8 cellular contexts compared by ENCODE assay signal in the genomic region with DNA sequence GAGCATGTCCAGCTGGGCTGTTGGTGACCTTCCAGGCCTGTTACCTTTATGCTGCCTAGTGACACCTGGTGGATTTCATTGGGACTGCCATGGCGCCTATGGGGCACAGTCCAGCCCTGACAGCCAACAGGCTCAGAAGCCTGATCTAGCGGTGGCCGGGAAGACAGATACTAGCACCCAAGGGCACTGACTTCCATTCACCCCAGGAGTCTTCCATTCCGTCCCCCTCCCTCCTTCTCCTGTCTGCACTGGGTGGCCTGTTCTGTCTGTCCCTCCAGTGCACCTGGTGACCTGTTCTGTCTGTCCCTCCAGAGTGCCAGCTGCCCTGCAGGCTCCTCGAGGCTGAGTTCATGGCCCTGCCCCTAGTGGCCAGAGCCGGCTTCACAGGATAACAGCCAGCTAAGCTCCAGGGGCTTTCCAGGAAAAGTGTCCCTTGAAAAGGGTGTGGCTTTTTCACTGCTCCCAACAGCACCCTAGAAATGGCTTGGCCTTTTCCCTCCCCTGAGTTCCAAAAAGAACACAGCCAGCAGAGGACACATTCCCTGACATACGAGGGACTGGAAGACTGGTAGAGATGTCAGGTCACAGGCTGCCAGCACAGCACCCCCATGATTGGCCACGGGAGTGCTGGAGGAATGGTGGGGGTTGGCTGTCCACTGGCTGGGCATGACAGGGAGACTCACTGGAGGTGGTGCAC. TPM values are rescaled to one million over a fixed set of nuclear protein-coding genes. Genes with fewer than 3 reads are reported as not detected.
DNase-seq lines count a peak whose midpoint lies in the region; ATAC-seq, FAIRE-seq and TF ChIP-seq lines count a peak whose summit lies in the region.
"Not testable (repeated sequence)": the region's sequence is repeated elsewhere in the genome, so short reads cannot be mapped to it uniquely, and the experiment has no call there.

No MANE protein-coding gene starts in this region.

- H3K36me3 ChIP-seq in NT2/D1 (ENCODE audit: insufficient read depth, insufficient read length, low read length); endodermal cell (ENCODE audit: control insufficient read depth, insufficient read depth, low read length); HepG2 (replicated peaks in 1 of 2; ENCODE audit: control insufficient read depth in 1 of 2, insufficient read depth in 2 of 2, low read length in 2 of 2): not testable (repeated sequence)

- H3K27ac Mint-ChIP-seq in endodermal cell, result peak overlapping the region; percentile 85

- H3K27me3 ChIP-seq in NT2/D1 (ENCODE audit: insufficient read depth, insufficient read length); endodermal cell (ENCODE audit: control insufficient read depth, insufficient read depth, low read length, poor library complexity, severe bottlenecking); HepG2 (ENCODE audit: control insufficient read depth in 1 of 2, insufficient read depth in 2 of 2, low read length in 2 of 2): not testable (repeated sequence)

- FAIRE-seq in HepG2 (lab: Jason Lieb, UNC), result peak; percentile 90

- not testable (repeated sequence) for H3K27ac ChIP-seq in 22Rv1; endodermal cell (ENCODE audit: low read depth, low read length); HepG2 (ENCODE audit: extremely low read length, insufficient read depth, low read length)

- 0 to 13% methylated on average over 2 to 8 of the region's 8 CpGs for WGBS in endodermal cell (ENCODE audit: insufficient coverage in 1 of 2, insufficient read length in 1 of 2), 2 experiments
- WGBS in HepG2 (ENCODE audit: low lambda C conversion rate), result 0% methylated on average over 4 of the region's 8 CpGs

- POLR2A ChIA-PET in HepG2 (lab: Yijun Ruan, JAX), result interaction anchor here (0.8 kb wide), 1 partner anchor 15 kb away, joined by 4 read pairs; a partner anchor contains a TSS

- not testable (repeated sequence) for H3K79me2 ChIP-seq in HepG2 (ENCODE audit: insufficient read depth, low read length)

- TF ChIP-seq POLR2A in HepG2 (IDR thresholded peaks at IDR 0.05; ENCODE audit: insufficient read depth in 1 of 2, low read depth in 2 of 2, low read length in 2 of 2), result not testable (repeated sequence)

- ATAC-seq in GM18519 (IDR thresholded peaks at IDR 0.05; ENCODE audit: low FRiP score, unreplicated experiment), result peak; percentile 58
- ATAC-seq in HG02763 (IDR thresholded peaks at IDR 0.05; ENCODE audit: unreplicated experiment), result peak; percentile 66
- ATAC-seq in HepG2, result peak; percentile 99

- not testable (repeated sequence) for H3K9me3 Mint-ChIP-seq in endodermal cell

- intact Hi-C loops in HepG2 (cut with micrococcal nuclease; ENCODE audit: unreplicated experiment), result not testable (repeated sequence)

- peak overlapping the region; percentile 55 for H3K4me3 Mint-ChIP-seq in endodermal cell

- peak overlapping the region; percentile 91 for H3K4me2 ChIP-seq in HepG2 (ENCODE audit: low read depth, low read length)

- H3K9me3 ChIP-seq in NT2/D1 (ENCODE audit: insufficient read depth, low read length); endodermal cell (ENCODE audit: control insufficient read depth, low read length); HepG2 (ENCODE audit: low read length): not testable (repeated sequence)

- not testable (repeated sequence) for H4K20me1 ChIP-seq in HepG2 (ENCODE audit: insufficient read depth, low read length)

- not testable (repeated sequence) for H3K4me3 ChIP-seq in NT2/D1 (ENCODE audit: insufficient read length, low read depth)
- H3K4me3 ChIP-seq in endodermal cell (ENCODE audit: low read length), result peak overlapping the region; percentile 67
- H3K4me3 ChIP-seq in HepG2 (replicated peaks in 1 of 3; ENCODE audit: insufficient read depth in 1 of 3, low read depth in 2 of 3, low read length in 3 of 3), result peak overlapping the region; percentile 42 to 72 (median 47); a peak in 5 of 6 replicates

- not testable (repeated sequence) for TF ChIP-seq EP300 in HepG2 (IDR thresholded peaks at IDR 0.05; ENCODE audit: low read depth in 2 of 2, low read length in 2 of 2); HepG2 (CRISPR knock-in tag; IDR thresholded peaks at IDR 0.05; ENCODE audit: borderline replicate concordance)

- peak; percentile 70 for TF ChIP-seq RAD21 in HepG2 (CRISPR knock-in tag; IDR thresholded peaks at IDR 0.05)

- CTCF ChIA-PET in HepG2 (lab: Yijun Ruan, JAX; ENCODE audit: low intra/inter-chr PET ratio, low total read pairs), result interaction anchor here (1.6 kb wide), 1 partner anchor 71 kb away, joined by 8 read pairs; no protein-coding TSS in a partner anchor

- in situ Hi-C loops in HepG2 (cut with HindIII; ENCODE audit: extremely low pct_ligation_motif_present, low pct_unique_long_range_greater_than_20kb), result not testable (repeated sequence)

- H3K27me3 Mint-ChIP-seq in endodermal cell (ENCODE audit: insufficient read depth), result not testable (repeated sequence)

- H3K36me3 Mint-ChIP-seq in endodermal cell (ENCODE audit: low read depth), result not testable (repeated sequence)

- TF ChIP-seq CTCF in 22Rv1 (IDR thresholded peaks at IDR 0.05) (peak; percentile 91), endodermal cell (conservative IDR thresholded peaks at IDR 0.05) (peak; percentile 78), HepG2 (CRISPR knock-in tag; IDR thresholded peaks at IDR 0.05) (peak; percentile 73)

- not testable (repeated sequence) for H2AFZ ChIP-seq in HepG2 (ENCODE audit: low read length)

- not testable (repeated sequence) for BruUV-seq in HepG2 (replicated peaks; lab: Mats Ljungman, UMichigan)

- not testable (repeated sequence) for H3K9ac ChIP-seq in NT2/D1 (ENCODE audit: insufficient read length, low read depth); endodermal cell (ENCODE audit: extremely low read depth, low read length, poor library complexity, severe bottlenecking); HepG2 (ENCODE audit: insufficient read depth, low read depth, low read length)

- DNase-seq in NT2/D1 (ENCODE audit: low read depth, low spot score) (peak; percentile 87), activated T-cell treated with anti-CD3 and anti-CD28 coated beads for 4 hours (peak; percentile 54), endodermal cell (peak; percentile 98), HepG2 (ENCODE audit: low spot score) (peak; percentile 74)
- DNase-seq in stimulated activated CD4-positive, alpha-beta T cell treated with anti-CD3 and anti-CD28 coated beads, Interleukin-15, amount 100 ng/mL, for 1 hour (ENCODE audit: low read depth in 1 of 2, low spot score in 1 of 2), result peak; percentile 43 to 47

- H3K4me1 ChIP-seq in NT2/D1 (ENCODE audit: insufficient read depth, insufficient read length); endodermal cell (ENCODE audit: control insufficient read depth, insufficient read depth, low read length); HepG2 (ENCODE audit: insufficient read depth, low read length): not testable (repeated sequence)

- H3K4me1 Mint-ChIP-seq in endodermal cell, result peaks cover 11% of the 10 kb centered on the region

RNA-seq across cellular contexts. Expression of a gene that starts 15.2 kb away (rescaled TPM):
- not detected for total RNA-seq in endodermal cell
- polyA plus RNA-seq in endodermal cell (2013, experiment 1 of 2), result not detected
- polyA plus RNA-seq in endodermal cell (2013, experiment 2 of 2), result not detected
- total RNA-seq in HepG2 (2016; rRNA removed; fragmentation: Illumina TruSeq; extraction: Trizol), result not detected in 2 replicates
- 0.26 and 0.40 TPM in 2 replicates for total RNA-seq in HepG2 (2016; cell fraction: cytosol; rRNA removed; fragmentation: Illumina TruSeq; extraction: Trizol; ENCODE audit: low read depth)
- 0.13 TPM in 1 of 2 replicates, not detected in the other for total RNA-seq in HepG2 (2016; cell fraction: insoluble cytoplasmic fraction; rRNA removed; fragmentation: Illumina TruSeq; extraction: Trizol)
- total RNA-seq in HepG2 (2016; cell fraction: membrane; rRNA removed; fragmentation: Illumina TruSeq; extraction: Trizol), result 0.22 and 0.28 TPM in 2 replicates
- not detected in 2 replicates for total RNA-seq in HepG2 (2016; cell fraction: nucleus; rRNA removed; fragmentation: Illumina TruSeq; extraction: Trizol)
- polyA plus RNA-seq in HepG2 (2011; rRNA removed), result not detected in 2 replicates
- not detected in 2 replicates for polyA plus RNA-seq in HepG2 (2011; cell fraction: cytosol; rRNA removed)
- polyA plus RNA-seq in HepG2 (2011; cell fraction: nucleus; rRNA removed), result not detected in 2 replicates
- not detected in 2 replicates for polyA plus RNA-seq in HepG2 (2012)
- polyA plus RNA-seq in HepG2 (2016; cell fraction: cytosol; fragmentation: Illumina TruSeq; extraction: Trizol; ENCODE audit: low read depth), result not detected in 2 replicates
- not detected in 2 replicates for polyA plus RNA-seq in HepG2 (2016; cell fraction: insoluble cytoplasmic fraction; fragmentation: Illumina TruSeq; extraction: Trizol; ENCODE audit: low read depth)
- not detected in 2 replicates for polyA plus RNA-seq in HepG2 (2016; cell fraction: membrane; fragmentation: Illumina TruSeq; extraction: Trizol; ENCODE audit: low read depth)
- not detected in 2 replicates for polyA plus RNA-seq in HepG2 (2016; cell fraction: nucleus; fragmentation: Illumina TruSeq; extraction: Trizol; ENCODE audit: insufficient read depth, low read depth)
- 0.84 TPM in 1 of 2 replicates, not detected in the other for polyA minus RNA-seq in HepG2 (2011; rRNA and poly(A)+ RNA removed; ENCODE audit: low replicate concordance)
- polyA minus RNA-seq in HepG2 (2011; cell fraction: cytosol; rRNA and poly(A)+ RNA removed), result not detected in 2 replicates
- polyA minus RNA-seq in HepG2 (2011; cell fraction: nucleus; rRNA and poly(A)+ RNA removed), result not detected in 2 replicates

RNA-seq across cellular contexts. Expression of a gene that starts 15.2 kb away (rescaled TPM):
- total RNA-seq in endodermal cell (10 to 100 TPM; 36.4 to 41.7 TPM), HepG2 (2016; rRNA removed; fragmentation: Illumina TruSeq; extraction: Trizol) (16.0 and 17.4 TPM in 2 replicates)
- 42.9 TPM for polyA plus RNA-seq in endodermal cell (2013, experiment 1 of 2)
- polyA plus RNA-seq in endodermal cell (2013, experiment 2 of 2), result 40.5 TPM
- total RNA-seq in HepG2 (2016; cell fraction: cytosol; rRNA removed; fragmentation: Illumina TruSeq; extraction: Trizol; ENCODE audit: low read depth), result 7.6 and 9.9 TPM in 2 replicates
- 13.8 and 15.0 TPM in 2 replicates for total RNA-seq in HepG2 (2016; cell fraction: insoluble cytoplasmic fraction; rRNA removed; fragmentation: Illumina TruSeq; extraction: Trizol)
- total RNA-seq in HepG2 (2016; cell fraction: membrane; rRNA removed; fragmentation: Illumina TruSeq; extraction: Trizol), result 4.7 and 5.7 TPM in 2 replicates
- total RNA-seq in HepG2 (2016; cell fraction: nucleus; rRNA removed; fragmentation: Illumina TruSeq; extraction: Trizol), result 26.3 and 30.0 TPM in 2 replicates
- 16.2 and 21.3 TPM in 2 replicates for polyA plus RNA-seq in HepG2 (2011; rRNA removed)
- polyA plus RNA-seq in HepG2 (2011; cell fraction: cytosol; rRNA removed), result 6.4 and 6.9 TPM in 2 replicates
- 47.9 and 52.9 TPM in 2 replicates for polyA plus RNA-seq in HepG2 (2011; cell fraction: nucleus; rRNA removed)
- polyA plus RNA-seq in HepG2 (2012), result 8.6 and 11.9 TPM in 2 replicates
- 0.98 and 0.99 TPM in 2 replicates for polyA plus RNA-seq in HepG2 (2016; cell fraction: cytosol; fragmentation: Illumina TruSeq; extraction: Trizol; ENCODE audit: low read depth)
- 10.8 and 14.0 TPM in 2 replicates for polyA plus RNA-seq in HepG2 (2016; cell fraction: insoluble cytoplasmic fraction; fragmentation: Illumina TruSeq; extraction: Trizol; ENCODE audit: low read depth)
- polyA plus RNA-seq in HepG2 (2016; cell fraction: membrane; fragmentation: Illumina TruSeq; extraction: Trizol; ENCODE audit: low read depth), result 2.4 TPM in 2 replicates
- 46.4 and 46.5 TPM in 2 replicates for polyA plus RNA-seq in HepG2 (2016; cell fraction: nucleus; fragmentation: Illumina TruSeq; extraction: Trizol; ENCODE audit: insufficient read depth, low read depth)
- polyA minus RNA-seq in HepG2 (2011; rRNA and poly(A)+ RNA removed; ENCODE audit: low replicate concordance), result 9.1 and 15.8 TPM in 2 replicates
- polyA minus RNA-seq in HepG2 (2011; cell fraction: cytosol; rRNA and poly(A)+ RNA removed), result 2.7 and 4.3 TPM in 2 replicates
- polyA minus RNA-seq in HepG2 (2011; cell fraction: nucleus; rRNA and poly(A)+ RNA removed), result 34.5 and 43.5 TPM in 2 replicates

RNA-seq across cellular contexts. Expression of a gene that starts 16.3 kb away (rescaled TPM):
- total RNA-seq in endodermal cell (not detected), HepG2 (2016; rRNA removed; fragmentation: Illumina TruSeq; extraction: Trizol) (not detected in 2 replicates)
- not detected for polyA plus RNA-seq in endodermal cell (2013, experiment 1 of 2)
- polyA plus RNA-seq in endodermal cell (2013, experiment 2 of 2), result not detected
- total RNA-seq in HepG2 (2016; cell fraction: cytosol; rRNA removed; fragmentation: Illumina TruSeq; extraction: Trizol; ENCODE audit: low read depth), result not detected in 2 replicates
- total RNA-seq in HepG2 (2016; cell fraction: insoluble cytoplasmic fraction; rRNA removed; fragmentation: Illumina TruSeq; extraction: Trizol), result 0.28 TPM in 1 of 2 replicates, not detected in the other
- not detected in 2 replicates for total RNA-seq in HepG2 (2016; cell fraction: membrane; rRNA removed; fragmentation: Illumina TruSeq; extraction: Trizol)
- not detected in 2 replicates for total RNA-seq in HepG2 (2016; cell fraction: nucleus; rRNA removed; fragmentation: Illumina TruSeq; extraction: Trizol)
- 0.04 TPM in 1 of 2 replicates, not detected in the other for polyA plus RNA-seq in HepG2 (2011; rRNA removed)
- not detected in 2 replicates for polyA plus RNA-seq in HepG2 (2011; cell fraction: cytosol; rRNA removed)
- 0.08 TPM in 1 of 2 replicates, not detected in the other for polyA plus RNA-seq in HepG2 (2011; cell fraction: nucleus; rRNA removed)
- polyA plus RNA-seq in HepG2 (2012), result not detected in 2 replicates
- polyA plus RNA-seq in HepG2 (2016; cell fraction: cytosol; fragmentation: Illumina TruSeq; extraction: Trizol; ENCODE audit: low read depth), result not detected in 2 replicates
- polyA plus RNA-seq in HepG2 (2016; cell fraction: insoluble cytoplasmic fraction; fragmentation: Illumina TruSeq; extraction: Trizol; ENCODE audit: low read depth), result not detected in 2 replicates
- polyA plus RNA-seq in HepG2 (2016; cell fraction: membrane; fragmentation: Illumina TruSeq; extraction: Trizol; ENCODE audit: low read depth), result not detected in 2 replicates
- polyA plus RNA-seq in HepG2 (2016; cell fraction: nucleus; fragmentation: Illumina TruSeq; extraction: Trizol; ENCODE audit: insufficient read depth, low read depth), result not detected in 2 replicates
- not detected in 2 replicates for polyA minus RNA-seq in HepG2 (2011; rRNA and poly(A)+ RNA removed; ENCODE audit: low replicate concordance)
- polyA minus RNA-seq in HepG2 (2011; cell fraction: cytosol; rRNA and poly(A)+ RNA removed), result not detected in 2 replicates
- not detected in 2 replicates for polyA minus RNA-seq in HepG2 (2011; cell fraction: nucleus; rRNA and poly(A)+ RNA removed)

Comparison
In these comparisons a context has a peak if more than half of its experiments do, and no peak if none do; other contexts are left out.
1. DNase-seq: peak in every context shown above with its lines; median percentile 98 in endodermal cell; 87 in NT2/D1; 74 in HepG2; 54 in activated T-cell treated with anti-CD3 and anti-CD28 coated beads for 4 hours; 45 in stimulated activated CD4-positive, alpha-beta T cell treated with anti-CD3 and anti-CD28 coated beads, Interleukin-15, amount 100 ng/mL, for 1 hour.